In the genomic region with DNA sequence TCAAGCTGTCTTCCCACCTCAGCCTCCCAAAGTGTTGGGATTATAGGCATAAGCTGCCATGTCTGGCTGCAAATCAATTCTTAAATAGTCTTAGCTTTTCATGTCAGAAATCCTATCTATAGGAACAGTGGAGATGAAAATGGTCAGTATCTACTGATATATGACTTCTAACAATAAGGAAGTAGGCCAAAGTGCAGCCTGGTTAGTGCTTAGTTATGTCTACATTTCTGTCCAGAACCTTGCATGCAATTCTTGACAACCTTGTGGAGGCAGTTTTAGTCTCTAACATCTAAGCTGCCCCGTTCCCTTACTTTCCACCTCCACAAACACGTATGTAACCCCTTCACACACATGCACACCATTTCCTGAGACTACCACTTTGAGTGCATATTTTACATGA, we compare ENCODE assay signal across 25 cellular contexts.
A peak's percentile ranks its signal among the peaks of the same experiment; 100 is the strongest.
DNase-seq lines count a peak whose midpoint lies in the region; ATAC-seq, FAIRE-seq and TF ChIP-seq lines count a peak whose summit lies in the region.
"Had no signal": no experiment of that assay in that cellular context is flagged by ENCODE, and none has a peak within 500 bp of the region (broad histone marks: within the 10 kb centered on the region; RNA-seq: fewer than 3 reads in every experiment).

No MANE protein-coding gene starts in this region.

- CTCF ChIA-PET in H1 (lab: Charles Lee; ENCODE audit: partially characterized antibody) = interaction anchor here (1.4 to 3.0 kb wide), 2 partner anchors 82 to 268 kb away, joined by 4 to 10 read pairs; no protein-coding TSS in a partner anchor

- no peak for FAIRE-seq in H1 (lab: Jason Lieb, UNC)
- FAIRE-seq: HepG2, K562 had no signal

- H3K4me1 Mint-ChIP-seq in neural progenitor cell (peaks cover 42% of the 10 kb centered on the region), type B pancreatic cell (ENCODE audit: unreplicated experiment) (peaks cover 32% of the 10 kb centered on the region)
- peaks cover 5% of the 10 kb centered on the region for H3K4me1 Mint-ChIP-seq in activated naive CD8-positive, alpha-beta T cell treated with anti-CD3 and anti-CD28 coated beads for 36 hours
- H3K4me1 Mint-ChIP-seq: CD4-positive, alpha-beta memory T cell had no signal

- H3K23me2 ChIP-seq in H1 (ENCODE audit: low read depth, low read length) = no peaks in the 10 kb centered on the region

- H4K5ac ChIP-seq in H1 (ENCODE audit: insufficient read length, low read depth, low read length) = no peak overlapping the region

- no peak overlapping the region for H3K4me3 ChIP-seq in HUES64 (ENCODE audit: low read length)
- no peak overlapping the region for H3K4me3 ChIP-seq in H1 (ENCODE audit: extremely low read depth in 1 of 4, insufficient read depth in 2 of 4, low read depth in 3 of 4, low read length in 4 of 4)
- H3K4me3 ChIP-seq in neural progenitor cell = no peak overlapping the region
- no peak overlapping the region for H3K4me3 ChIP-seq in lower lobe of right lung
- H3K4me3 ChIP-seq: BLaER1 treated with 17β-estradiol and CSF1 and Interleukin-3, amounts not matched to agents 10 nM and 100 nM; K562 had no signal

- peak overlapping the region; percentile 65 for H3K18ac ChIP-seq in H1 (ENCODE audit: extremely low read depth, low read length)

- no peak for TF ChIP-seq POLR2A in H1 (IDR thresholded peaks at IDR 0.05; ENCODE audit: control extremely low read depth in 1 of 2, low read depth in 2 of 2, low read length in 2 of 2)

- H3F3A ChIP-seq in neural progenitor cell (ENCODE audit: low read depth) = peaks cover 5% of the 10 kb centered on the region

- POLR2A ChIA-PET in H1 (lab: Charles Lee; ENCODE audit: partially characterized antibody) = interaction anchor here (1.0 kb wide), 1 partner anchor 258 kb away, joined by 3 read pairs; no protein-coding TSS in a partner anchor

- peak overlapping the region; percentile 98 for H2BK20ac ChIP-seq in H1 (ENCODE audit: low read length)

- no peak for TF ChIP-seq CTCF in H1 (IDR thresholded peaks at IDR 0.05; ENCODE audit: control extremely low read depth in 1 of 3, insufficient read depth in 1 of 3, low read depth in 1 of 3, low read length in 3 of 3)
- TF ChIP-seq CTCF in neural progenitor cell (IDR thresholded peaks at IDR 0.05) = no peak
- no peak for TF ChIP-seq CTCF in type B pancreatic cell (conservative IDR thresholded peaks at IDR 0.05)
- no peak for TF ChIP-seq CTCF in lower lobe of right lung (IDR thresholded peaks at IDR 0.05)

- intact Hi-C loops in lower lobe of right lung (cut with DNase I) = no loop called here

- H3K56ac ChIP-seq in H1 (replicated peaks; ENCODE audit: insufficient read length, low read depth, low read length) = no peak overlapping the region

- peak overlapping the region; percentile 89; the same call in 1 of the 2 replicates for H2BK5ac ChIP-seq in H1 (ENCODE audit: low read depth, low read length)

- H2AK5ac ChIP-seq in H1 (ENCODE audit: low read depth, low read length) = peak overlapping the region; percentile 66; the same call in 1 of the 2 replicates

- H3K9me3 ChIP-seq in HUES64 (ENCODE audit: insufficient read depth, low read depth, low read length) = peaks cover 18% of the 10 kb centered on the region
- peaks cover 16% of the 10 kb centered on the region in 2 experiments for H3K9me3 ChIP-seq in H1 (ENCODE audit: insufficient read depth in 2 of 2, low read depth in 1 of 2, low read length in 1 of 2)
- no peaks in the 10 kb centered on the region for H3K9me3 ChIP-seq in neural progenitor cell (ENCODE audit: low read depth)
- no peaks in the 10 kb centered on the region for H3K9me3 ChIP-seq in lower lobe of right lung

- peak overlapping the region; percentile 81 for H4K91ac ChIP-seq in H1 (replicated peaks; ENCODE audit: insufficient read length, low read length)

- H3K14ac ChIP-seq in H1 (ENCODE audit: insufficient read length) = no peak overlapping the region

- H3K79me2 ChIP-seq in H1 (ENCODE audit: control insufficient read depth in 1 of 2, insufficient read depth in 2 of 2, low read length in 2 of 2) (no peaks in the 10 kb centered on the region), neural progenitor cell (ENCODE audit: low read depth) (no peaks in the 10 kb centered on the region)

- H3K27me3 ChIP-seq in HUES64 (ENCODE audit: insufficient read depth, low read length) (no peaks in the 10 kb centered on the region), H1 (replicated peaks in 1 of 4; ENCODE audit: control insufficient read depth in 3 of 4, extremely low read depth in 1 of 4, insufficient read depth in 3 of 4, low read length in 3 of 4) (no peaks in the 10 kb centered on the region), neural progenitor cell (no peaks in the 10 kb centered on the region), lower lobe of right lung (ENCODE audit: low read depth) (no peaks in the 10 kb centered on the region)
- H3K27me3 ChIP-seq: BLaER1 treated with 17β-estradiol and CSF1 and Interleukin-3, amounts not matched to agents 10 nM and 100 nM had no signal

- H3K36me3 ChIP-seq in HUES64 (ENCODE audit: insufficient read depth, low read length) = no peaks in the 10 kb centered on the region
- H3K36me3 ChIP-seq in H1 (ENCODE audit: control insufficient read depth in 2 of 4, insufficient read depth in 4 of 4, low read length in 3 of 4) = peaks cover 0 to 9% (median 2%) of the 10 kb centered on the region in 4 experiments; a peak in 3 of 8 replicates
- no peaks in the 10 kb centered on the region for H3K36me3 ChIP-seq in neural progenitor cell
- H3K36me3 ChIP-seq in lower lobe of right lung = no peaks in the 10 kb centered on the region
- H3K36me3 ChIP-seq: BLaER1 treated with 17β-estradiol and CSF1 and Interleukin-3, amounts not matched to agents 10 nM and 100 nM had no signal

- TF ChIP-seq RAD21 in H1 (IDR thresholded peaks at IDR 0.05 in 1 of 2, conservative IDR thresholded peaks at IDR 0.05 in 1 of 2; ENCODE audit: low read depth in 2 of 2, low read length in 2 of 2) = no peak

- peak overlapping the region; percentile 12 for H3K4ac ChIP-seq in H1 (replicated peaks; ENCODE audit: insufficient read length, low read depth, low read length)

- WGBS in HUES64 = 81% methylated on average over 2 of the region's 2 CpGs
- WGBS in H1 (ENCODE audit: extremely low coverage in 1 of 2, insufficient coverage in 1 of 2, insufficient read length in 1 of 2, insufficient replicate concordance in 2 of 2, low coverage in 1 of 2, low lambda C conversion rate in 2 of 2, missing lambda C conversion rate in 1 of 2), 2 experiments = 85% methylated on average over 2 of the region's 2 CpGs; no CpG with 5 or more reads in 1 of the 2 experiments

- ATAC-seq in lower lobe of right lung (no peak), GM21390 (IDR thresholded peaks at IDR 0.05; ENCODE audit: unreplicated experiment) (no peak)
- ATAC-seq: HepG2, K562, PC-3 had no signal

- no peak overlapping the region for H3K23ac ChIP-seq in H1 (ENCODE audit: insufficient read length)

- H3K27ac Mint-ChIP-seq in neural progenitor cell (peak overlapping the region; percentile 6), type B pancreatic cell (peak overlapping the region; percentile 75)
- no peak overlapping the region for H3K27ac Mint-ChIP-seq in activated naive CD8-positive, alpha-beta T cell treated with anti-CD3 and anti-CD28 coated beads for 36 hours
- H3K27ac Mint-ChIP-seq: CD4-positive, alpha-beta memory T cell; HFFc6 had no signal

- H2BK15ac ChIP-seq in H1 (ENCODE audit: low read length) = no peak overlapping the region

- H3K4me2 ChIP-seq in H1 (ENCODE audit: insufficient read depth in 1 of 2, low read depth in 2 of 2, low read length in 2 of 2) = no peak overlapping the region
- no peak overlapping the region for H3K4me2 ChIP-seq in neural progenitor cell
- H3K4me2 ChIP-seq: BLaER1 treated with 17β-estradiol and CSF1 and Interleukin-3, amounts not matched to agents 10 nM and 100 nM had no signal

- H3K4me1 ChIP-seq in HUES64 (ENCODE audit: insufficient read depth, low read length) = peaks cover 31% of the 10 kb centered on the region
- peaks cover 0 to 7% (median 4%) of the 10 kb centered on the region in 4 experiments; a peak in 4 of 7 replicates for H3K4me1 ChIP-seq in H1 (replicated peaks in 1 of 4; ENCODE audit: control insufficient read depth in 3 of 4, insufficient read depth in 4 of 4, low read length in 3 of 4)
- H3K4me1 ChIP-seq in neural progenitor cell = peaks cover 13% of the 10 kb centered on the region
- no peaks in the 10 kb centered on the region for H3K4me1 ChIP-seq in lower lobe of right lung
- H3K4me1 ChIP-seq: BLaER1 treated with 17β-estradiol and CSF1 and Interleukin-3, amounts not matched to agents 10 nM and 100 nM had no signal

- no peak overlapping the region for H4K8ac ChIP-seq in H1 (ENCODE audit: extremely low read depth, insufficient read depth, low read length)

- no peak for TF ChIP-seq EP300 in H1 (IDR thresholded peaks at IDR 0.05; ENCODE audit: borderline replicate concordance in 1 of 2, low read depth in 2 of 2, low read length in 2 of 2)

- H3K9me3 Mint-ChIP-seq in neural progenitor cell (peaks cover 15% of the 10 kb centered on the region), type B pancreatic cell (peaks cover 16% of the 10 kb centered on the region)
- H3K9me3 Mint-ChIP-seq in activated naive CD8-positive, alpha-beta T cell treated with anti-CD3 and anti-CD28 coated beads for 36 hours = no peaks in the 10 kb centered on the region
- H3K9me3 Mint-ChIP-seq: HFFc6 had no signal

- H3K79me1 ChIP-seq in H1 (ENCODE audit: low read depth, low read length) = no peaks in the 10 kb centered on the region

- H3K27me3 Mint-ChIP-seq in neural progenitor cell (ENCODE audit: insufficient read depth, low read depth) (no peaks in the 10 kb centered on the region), type B pancreatic cell (no peaks in the 10 kb centered on the region)
- H3K27me3 Mint-ChIP-seq in activated naive CD8-positive, alpha-beta T cell treated with anti-CD3 and anti-CD28 coated beads for 36 hours = peaks cover 3% of the 10 kb centered on the region

- no peak overlapping the region for H3K9ac ChIP-seq in HUES64 (ENCODE audit: low read depth, low read length)
- H3K9ac ChIP-seq in H1 (replicated peaks in 1 of 4; ENCODE audit: extremely low read depth in 1 of 4, low read depth in 3 of 4, low read length in 3 of 4) = no peak overlapping the region; a peak in 1 of 7 replicates
- H3K9ac ChIP-seq in neural progenitor cell = no peak overlapping the region
- H3K9ac ChIP-seq: BLaER1 treated with 17β-estradiol and CSF1 and Interleukin-3, amounts not matched to agents 10 nM and 100 nM had no signal

- H3K4me3 Mint-ChIP-seq in neural progenitor cell = no peak overlapping the region
- H3K4me3 Mint-ChIP-seq in type B pancreatic cell = no peak overlapping the region
- no peak overlapping the region for H3K4me3 Mint-ChIP-seq in activated naive CD8-positive, alpha-beta T cell treated with anti-CD3 and anti-CD28 coated beads for 36 hours
- H3K4me3 Mint-ChIP-seq: CD4-positive, alpha-beta memory T cell; HFFc6 had no signal

- peak overlapping the region; percentile 43; the same call in 1 of the 2 replicates for H3K27ac ChIP-seq in HUES64 (ENCODE audit: low read depth, low read length)
- no peak overlapping the region for H3K27ac ChIP-seq in H1 (ENCODE audit: low read depth, low read length)
- no peak overlapping the region for H3K27ac ChIP-seq in neural progenitor cell
- no peak overlapping the region for H3K27ac ChIP-seq in lower lobe of right lung
- H3K27ac ChIP-seq: BLaER1 treated with 17β-estradiol and CSF1 and Interleukin-3, amounts not matched to agents 10 nM and 100 nM had no signal

- H4K20me1 ChIP-seq in H1 (replicated peaks in 1 of 2; ENCODE audit: control insufficient read depth in 1 of 2, insufficient read depth in 2 of 2, low read length in 2 of 2) = no peaks in the 10 kb centered on the region
- H4K20me1 ChIP-seq in neural progenitor cell (ENCODE audit: low read depth) = no peaks in the 10 kb centered on the region
- H4K20me1 ChIP-seq: BLaER1 treated with 17β-estradiol and CSF1 and Interleukin-3, amounts not matched to agents 10 nM and 100 nM had no signal

- H3K36me3 Mint-ChIP-seq in neural progenitor cell (peaks cover 2% of the 10 kb centered on the region), type B pancreatic cell (peaks cover 3% of the 10 kb centered on the region)
- no peaks in the 10 kb centered on the region for H3K36me3 Mint-ChIP-seq in activated naive CD8-positive, alpha-beta T cell treated with anti-CD3 and anti-CD28 coated beads for 36 hours
- H3K36me3 Mint-ChIP-seq: CD4-positive, alpha-beta memory T cell had no signal

- no peak overlapping the region for H2AFZ ChIP-seq in H1 (ENCODE audit: low read length)
- H2AFZ ChIP-seq in neural progenitor cell (replicated peaks) = no peak overlapping the region

- no peak for DNase-seq in H1 (ENCODE audit: low read depth in 1 of 2, low spot score in 2 of 2)
- DNase-seq in neural progenitor cell (ENCODE audit: low spot score) = no peak
- DNase-seq in type B pancreatic cell (ENCODE audit: extremely low spot score, unreplicated experiment) = no peak
- no peak for DNase-seq in lower lobe of right lung
- no peak for DNase-seq in activated naive CD8-positive, alpha-beta T cell treated with anti-CD3 and anti-CD28 coated beads for 36 hours
- DNase-seq: Calu3; CD4-positive, alpha-beta memory T cell; DMS153; GF-D8; HFFc6; MM.1S; NCI-H1048; NCI-H1417 treated with DMSO at 0.1 percent for 48 hours; NCI-H187 treated with DMSO at 0.1 percent for 48 hours; NCI-H2107; NCI-H446 treated with DMSO at 0.1 percent for 48 hours; NCI-H526 treated with DMSO at 0.1 percent for 48 hours; PC-3; Right ventricle myocardium superior; SW 1271 had no signal

- H2BK12ac ChIP-seq in H1 (ENCODE audit: low read depth, low read length) = peak overlapping the region; percentile 99

- H2BK120ac ChIP-seq in H1 (replicated peaks; ENCODE audit: low read depth, low read length) = peak overlapping the region; percentile 99
